In the genomic region with DNA sequence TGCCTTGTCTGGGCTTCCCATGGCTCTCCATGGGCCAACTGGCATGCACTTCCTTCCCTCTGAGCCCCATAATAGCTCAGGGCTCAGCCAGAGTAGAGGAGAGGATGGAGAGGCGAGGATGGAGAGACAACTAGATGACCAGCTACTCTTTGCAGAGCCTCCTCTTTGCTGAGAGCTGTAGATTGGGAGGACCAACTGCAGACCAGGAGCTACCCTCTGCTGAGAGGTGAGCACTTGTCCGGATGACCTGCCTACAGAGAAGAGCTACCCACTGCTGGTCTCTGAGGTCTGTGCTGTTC, we compare ENCODE assay signal across 1 cellular context.
TF ChIP-seq lines count a peak whose summit lies in the region.

No MANE protein-coding gene starts in this region.

TF ChIP-seq in H1, 55 proteins besides CTCF, POLR2A, EP300 and RAD21:
- TF ChIP-seq SIN3A (conservative IDR thresholded peaks at IDR 0.05 in 1 of 2, IDR thresholded peaks at IDR 0.05 in 1 of 2; ENCODE audit: low read depth in 1 of 2, low read length in 2 of 2), result no peak
TF ChIP-seq in H1: peak in this region for 0.
